Comparison of ENCODE assay signal across 7 cellular contexts in genomic region chr6:89281779-89282246, GRCh38. TPM values are rescaled to one million over a fixed set of nuclear protein-coding genes. Genes with fewer than 3 reads are reported as not detected.
A peak's percentile ranks its signal among the peaks of the same experiment; 100 is the strongest.
DNase-seq lines count a peak whose midpoint lies in the region; ATAC-seq and TF ChIP-seq lines count a peak whose summit lies in the region.

No MANE protein-coding gene starts in this region.

- H3K4me2 ChIP-seq in trophoblast cell (ENCODE audit: low read length), result no peak overlapping the region

- no peak overlapping the region for H4K91ac ChIP-seq in trophoblast cell (ENCODE audit: low read depth, low read length)

- H2AK5ac ChIP-seq in trophoblast cell (ENCODE audit: low read length), result no peak overlapping the region

- no CpG with 5 or more reads among the region's 10 CpGs for WGBS in trophoblast cell (ENCODE audit: extremely low coverage, insufficient coverage, insufficient read length)

- no peak overlapping the region for H3K9ac ChIP-seq in trophoblast cell (ENCODE audit: low read length)

- H4K8ac ChIP-seq in trophoblast cell (ENCODE audit: low read depth, low read length), result no peak overlapping the region

- no peak overlapping the region for H3K14ac ChIP-seq in trophoblast cell (ENCODE audit: low read length)

- no peak overlapping the region for H3K4me3 ChIP-seq in GM06990 (replicated peaks; ENCODE audit: low read depth, low read length)
- H3K4me3 ChIP-seq in effector memory CD4-positive, alpha-beta T cell (ENCODE audit: insufficient read depth, low read depth, low read length, poor library complexity, severe bottlenecking), result no peak overlapping the region
- H3K4me3 ChIP-seq in trophoblast cell (ENCODE audit: low read depth, low read length), result no peak overlapping the region

- H2BK5ac ChIP-seq in trophoblast cell (ENCODE audit: low read depth, low read length, poor library complexity), result no peak overlapping the region

- no peak overlapping the region for H2AFZ ChIP-seq in trophoblast cell (ENCODE audit: insufficient read depth, low read length, poor library complexity)

- no peak overlapping the region for H3K18ac ChIP-seq in trophoblast cell (ENCODE audit: low read length)

- no peak overlapping the region for H3K23ac ChIP-seq in trophoblast cell (ENCODE audit: low read length)

- no peak overlapping the region for H2BK120ac ChIP-seq in trophoblast cell (ENCODE audit: insufficient read depth, low read length, poor library complexity)

- no peak overlapping the region for H3K4ac ChIP-seq in trophoblast cell (ENCODE audit: low read depth, low read length)

- no peaks in the 10 kb centered on the region for H3K79me1 ChIP-seq in trophoblast cell (ENCODE audit: low read length)

- H4K12ac ChIP-seq in trophoblast cell (ENCODE audit: low read depth, low read length), result no peak overlapping the region

- ATAC-seq in GM19468 (IDR thresholded peaks at IDR 0.05; ENCODE audit: extremely low read depth, unreplicated experiment) (peak; percentile 84), HG03439 (IDR thresholded peaks at IDR 0.05; ENCODE audit: unreplicated experiment) (peak; percentile 89), SK-N-SH treated with all-trans-retinoic acid at 6 μM for 48 hours (peak; percentile 95)

- H3K27ac ChIP-seq in effector memory CD4-positive, alpha-beta T cell (ENCODE audit: insufficient read depth, low read length, poor library complexity, severe bottlenecking), result no peak overlapping the region
- no peak overlapping the region for H3K27ac ChIP-seq in trophoblast cell (ENCODE audit: low read depth, low read length)

- no peaks in the 10 kb centered on the region for H3K27me3 ChIP-seq in GM06990 (replicated peaks; ENCODE audit: control insufficient read depth, insufficient read depth, low read length)
- no peaks in the 10 kb centered on the region for H3K27me3 ChIP-seq in effector memory CD4-positive, alpha-beta T cell (replicated peaks; ENCODE audit: control insufficient read depth, insufficient read depth, low read length, poor library complexity, severe bottlenecking)
- H3K27me3 ChIP-seq in trophoblast cell (ENCODE audit: insufficient read depth, low read length), result no peaks in the 10 kb centered on the region

- DNase-seq in GM06990 (ENCODE audit: extremely low read depth, insufficient read length) (peak; percentile 71), trophoblast cell (peak; percentile 23 to 48), medulla oblongata (ENCODE audit: extremely low spot score) (no peak)
- peak; percentile 8 to 26 (median 12) for DNase-seq in effector memory CD4-positive, alpha-beta T cell

- H3K4me1 ChIP-seq in effector memory CD4-positive, alpha-beta T cell (ENCODE audit: control insufficient read depth, insufficient read depth, low read length, poor library complexity, severe bottlenecking), result no peaks in the 10 kb centered on the region
- no peaks in the 10 kb centered on the region for H3K4me1 ChIP-seq in trophoblast cell (ENCODE audit: control insufficient read depth in 1 of 2, insufficient read depth in 2 of 2, low read length in 2 of 2)

- H3K9me3 ChIP-seq in effector memory CD4-positive, alpha-beta T cell (ENCODE audit: control insufficient read depth, low read length), result no peaks in the 10 kb centered on the region
- peaks cover 1% of the 10 kb centered on the region for H3K9me3 ChIP-seq in trophoblast cell (ENCODE audit: insufficient read depth, low read depth, low read length)

- H2BK12ac ChIP-seq in trophoblast cell (ENCODE audit: low read length), result no peak overlapping the region

- TF ChIP-seq CTCF in GM06990 (IDR thresholded peaks at IDR 0.05; ENCODE audit: insufficient read depth, low read length, poor library complexity, severe bottlenecking), result peak; percentile 91

- H3K36me3 ChIP-seq in GM06990 (ENCODE audit: control insufficient read depth, insufficient read depth, low read length) (no peaks in the 10 kb centered on the region), trophoblast cell (ENCODE audit: control insufficient read depth in 1 of 2, insufficient read depth in 2 of 2, low read length in 2 of 2) (no peaks in the 10 kb centered on the region)
- no peaks in the 10 kb centered on the region for H3K36me3 ChIP-seq in effector memory CD4-positive, alpha-beta T cell (ENCODE audit: control insufficient read depth, insufficient read depth, low read length)

- no peaks in the 10 kb centered on the region for H3K79me2 ChIP-seq in trophoblast cell (ENCODE audit: control insufficient read depth, insufficient read depth, low read length, poor library complexity)

TF ChIP-seq in SK-N-SH treated with all-trans-retinoic acid at 6 μM for 48 hours, 23 proteins besides CTCF, POLR2A, EP300 and RAD21:
- TF ChIP-seq PPARA (CRISPR knock-in tag; IDR thresholded peaks at IDR 0.05; ENCODE audit: borderline replicate concordance), result no peak
- TF ChIP-seq RARB (CRISPR knock-in tag; IDR thresholded peaks at IDR 0.05), result no peak
- TF ChIP-seq ESRRG (CRISPR knock-in tag; IDR thresholded peaks at IDR 0.05), result no peak
- TF ChIP-seq ZC3H10 (CRISPR knock-in tag; IDR thresholded peaks at IDR 0.05), result no peak
- no peak for TF ChIP-seq ZNF8 (CRISPR knock-in tag; IDR thresholded peaks at IDR 0.05)
- TF ChIP-seq ARNTL (CRISPR knock-in tag; IDR thresholded peaks at IDR 0.05; ENCODE audit: borderline replicate concordance, low read depth), result no peak
- no peak for TF ChIP-seq ISL1 (CRISPR knock-in tag; IDR thresholded peaks at IDR 0.05)
- TF ChIP-seq ZNF565 (CRISPR knock-in tag; conservative IDR thresholded peaks at IDR 0.05; ENCODE audit: low read depth), result no peak
- TF ChIP-seq POU6F1 (CRISPR knock-in tag; IDR thresholded peaks at IDR 0.05; ENCODE audit: borderline replicate concordance, low read depth), result no peak
- TF ChIP-seq BACH2 (CRISPR knock-in tag; IDR thresholded peaks at IDR 0.05; ENCODE audit: borderline replicate concordance), result no peak

RNA-seq across cellular contexts. Expression of gene GABRR2, which starts 33.3 kb away (rescaled TPM):
- 1.9 and 2.1 TPM in 2 replicates for polyA plus RNA-seq in trophoblast cell (2013)
